ENCODE assay signal across 23 cellular contexts in genomic region chr2:78908973-78909372, GRCh38.
DNase-seq lines count a peak whose midpoint lies in the region; ATAC-seq and TF ChIP-seq lines count a peak whose summit lies in the region.
"Had no signal": no experiment of that assay in that cellular context is flagged by ENCODE, and none has a peak within 500 bp of the region (broad histone marks: within the 10 kb centered on the region; RNA-seq: fewer than 3 reads in every experiment).

No MANE protein-coding gene starts in this region.

- H3K23ac ChIP-seq in mesendoderm (ENCODE audit: low read length): no peak overlapping the region

- H3K79me1 ChIP-seq in mesendoderm (ENCODE audit: low read length): no peaks in the 10 kb centered on the region

- no CpG with 5 or more reads among the region's 4 CpGs for WGBS in mesendoderm (ENCODE audit: extremely low coverage, insufficient coverage, low lambda C conversion rate)

- no peak overlapping the region for H3K56ac ChIP-seq in mesendoderm (ENCODE audit: low read length)

- ATAC-seq in WTC11 (no peak), HG03442 (IDR thresholded peaks at IDR 0.05; ENCODE audit: unreplicated experiment) (no peak), GM21619 (IDR thresholded peaks at IDR 0.05; ENCODE audit: unreplicated experiment) (no peak)
- ATAC-seq: PC-3 had no signal

- H3K4me1 ChIP-seq in mesendoderm (ENCODE audit: control insufficient read depth, low read depth, low read length): no peaks in the 10 kb centered on the region

- no peak overlapping the region for H2BK120ac ChIP-seq in mesendoderm (ENCODE audit: low read depth, low read length)

- peaks cover 3% of the 10 kb centered on the region for H3K27me3 Mint-ChIP-seq in WTC11 (ENCODE audit: low read depth)
- H3K27me3 Mint-ChIP-seq: IgD-negative memory B cell had no signal

- H3K4me3 ChIP-seq in mesendoderm (ENCODE audit: low read length): no peak overlapping the region
- H3K4me3 ChIP-seq: SK-N-MC had no signal

- H3K36me3 Mint-ChIP-seq in WTC11: no peaks in the 10 kb centered on the region
- H3K36me3 Mint-ChIP-seq: CD14-positive monocyte, IgD-negative memory B cell had no signal

- CTCF ChIA-PET in WTC11 (lab: Charles Lee): no interaction called here

- H4K5ac ChIP-seq in mesendoderm (ENCODE audit: low read length): no peak overlapping the region

- H4K8ac ChIP-seq in mesendoderm (ENCODE audit: low read depth, low read length): no peak overlapping the region

- H3K27ac Mint-ChIP-seq in WTC11: no peak overlapping the region
- H3K27ac Mint-ChIP-seq: CD14-positive monocyte, H9, HFFc6, IgD-negative memory B cell had no signal

- DNase-seq in A172 (ENCODE audit: low spot score) (peak; percentile 18), HuH-7 (ENCODE audit: low spot score) (peak; percentile 5), WTC11 (ENCODE audit: low spot score) (no peak), mesendoderm (peak; percentile 8), foreskin melanocyte (no peak), epidermal melanocyte (ENCODE audit: insufficient read length, low spot score) (no peak)
- DNase-seq: 8988T, H9, HFFc6, Karpas-422, NCI-H1417, NCI-H187, NCI-H446, NCI-H526 treated with DMSO at 0.1 percent for 48 hours, PC-3, RPMI8226, SHP77, SW 1271 had no signal

- no peak overlapping the region for H3K4me2 ChIP-seq in mesendoderm (ENCODE audit: low read length)

- H3K4me3 Mint-ChIP-seq in WTC11: no peak overlapping the region
- H3K4me3 Mint-ChIP-seq: CD14-positive monocyte, H9, HFFc6, IgD-negative memory B cell had no signal

- no peak overlapping the region for H2AK5ac ChIP-seq in mesendoderm (ENCODE audit: low read length)

- H3K9me3 Mint-ChIP-seq in WTC11: no peaks in the 10 kb centered on the region
- H3K9me3 Mint-ChIP-seq: H9 had no signal

- no peaks in the 10 kb centered on the region for H3K27me3 ChIP-seq in mesendoderm (ENCODE audit: insufficient read depth, low read length, poor library complexity)

- no peaks in the 10 kb centered on the region for H3K36me3 ChIP-seq in mesendoderm (ENCODE audit: control insufficient read depth, insufficient read depth, low read length)

- peaks cover 30% of the 10 kb centered on the region for H3K4me1 Mint-ChIP-seq in WTC11
- H3K4me1 Mint-ChIP-seq: CD14-positive monocyte, IgD-negative memory B cell had no signal

- H2BK15ac ChIP-seq in mesendoderm (replicated peaks; ENCODE audit: low read depth): no peak overlapping the region

- no peak overlapping the region for H2BK5ac ChIP-seq in mesendoderm (ENCODE audit: low read length)

- H3K4ac ChIP-seq in mesendoderm (ENCODE audit: low read depth, low read length): no peak overlapping the region

- no peaks in the 10 kb centered on the region for H3K79me2 ChIP-seq in mesendoderm (ENCODE audit: control insufficient read depth, insufficient read depth, low read length)

- no peak for TF ChIP-seq CTCF in WTC11 (IDR thresholded peaks at IDR 0.05)

- H3K27ac ChIP-seq in mesendoderm (ENCODE audit: low read depth, low read length): no peak overlapping the region
- H3K27ac ChIP-seq: SK-N-MC had no signal

- no peak overlapping the region for H3K18ac ChIP-seq in mesendoderm (ENCODE audit: low read length)

- POLR2A ChIA-PET in WTC11 (lab: Charles Lee): no interaction called here

- H3K9ac ChIP-seq in mesendoderm (ENCODE audit: low read length): no peak overlapping the region

TF ChIP-seq in WTC11, 78 proteins besides CTCF, POLR2A, EP300 and RAD21:
- peak; percentile 89 for TF ChIP-seq GABPB1 (CRISPR knock-in tag; IDR thresholded peaks at IDR 0.05)
- no peak for TF ChIP-seq ZBTB43 (CRISPR knock-in tag; IDR thresholded peaks at IDR 0.05)
- TF ChIP-seq, protein P1, sequence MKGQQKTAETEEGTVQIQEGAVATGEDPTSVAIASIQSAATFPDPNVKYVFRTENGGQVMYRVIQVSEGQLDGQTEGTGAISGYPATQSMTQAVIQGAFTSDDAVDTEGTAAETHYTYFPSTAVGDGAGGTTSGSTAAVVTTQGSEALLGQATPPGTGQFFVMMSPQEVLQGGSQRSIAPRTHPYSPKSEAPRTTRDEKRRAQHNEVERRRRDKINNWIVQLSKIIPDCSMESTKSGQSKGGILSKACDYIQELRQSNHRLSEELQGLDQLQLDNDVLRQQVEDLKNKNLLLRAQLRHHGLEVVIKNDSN (CRISPR knock-in tag; IDR thresholded peaks at IDR 0.05): 0 out of 2 replicates have a peak, but pooled peaks have one; percentile 23
- TF ChIP-seq, protein P2, sequence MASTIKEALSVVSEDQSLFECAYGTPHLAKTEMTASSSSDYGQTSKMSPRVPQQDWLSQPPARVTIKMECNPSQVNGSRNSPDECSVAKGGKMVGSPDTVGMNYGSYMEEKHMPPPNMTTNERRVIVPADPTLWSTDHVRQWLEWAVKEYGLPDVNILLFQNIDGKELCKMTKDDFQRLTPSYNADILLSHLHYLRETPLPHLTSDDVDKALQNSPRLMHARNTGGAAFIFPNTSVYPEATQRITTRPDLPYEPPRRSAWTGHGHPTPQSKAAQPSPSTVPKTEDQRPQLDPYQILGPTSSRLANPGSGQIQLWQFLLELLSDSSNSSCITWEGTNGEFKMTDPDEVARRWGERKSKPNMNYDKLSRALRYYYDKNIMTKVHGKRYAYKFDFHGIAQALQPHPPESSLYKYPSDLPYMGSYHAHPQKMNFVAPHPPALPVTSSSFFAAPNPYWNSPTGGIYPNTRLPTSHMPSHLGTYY (CRISPR knock-in tag; IDR thresholded peaks at IDR 0.05): no peak
- TF ChIP-seq ZNF263 (CRISPR knock-in tag; IDR thresholded peaks at IDR 0.05; ENCODE audit: low read depth): no peak
- TF ChIP-seq USF2 (CRISPR knock-in tag; IDR thresholded peaks at IDR 0.05): peak; percentile 29; the same call in 1 of the 2 replicates
- TF ChIP-seq, protein P3, sequence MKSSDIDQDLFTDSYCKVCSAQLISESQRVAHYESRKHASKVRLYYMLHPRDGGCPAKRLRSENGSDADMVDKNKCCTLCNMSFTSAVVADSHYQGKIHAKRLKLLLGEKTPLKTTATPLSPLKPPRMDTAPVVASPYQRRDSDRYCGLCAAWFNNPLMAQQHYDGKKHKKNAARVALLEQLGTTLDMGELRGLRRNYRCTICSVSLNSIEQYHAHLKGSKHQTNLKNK (CRISPR knock-in tag; IDR thresholded peaks at IDR 0.05): no peak
- TF ChIP-seq, protein P4, sequence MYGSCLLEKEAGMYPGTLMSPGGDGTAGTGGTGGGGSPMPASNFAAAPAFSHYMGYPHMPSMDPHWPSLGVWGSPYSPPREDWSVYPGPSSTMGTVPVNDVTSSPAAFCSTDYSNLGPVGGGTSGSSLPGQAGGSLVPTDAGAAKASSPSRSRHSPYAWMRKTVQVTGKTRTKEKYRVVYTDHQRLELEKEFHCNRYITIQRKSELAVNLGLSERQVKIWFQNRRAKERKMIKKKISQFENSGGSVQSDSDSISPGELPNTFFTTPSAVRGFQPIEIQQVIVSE (CRISPR knock-in tag; IDR thresholded peaks at IDR 0.05; ENCODE audit: borderline replicate concordance): no peak
- TF ChIP-seq NR2C2 (CRISPR knock-in tag; IDR thresholded peaks at IDR 0.05): no peak
- no peak for TF ChIP-seq RELA (CRISPR knock-in tag; IDR thresholded peaks at IDR 0.05; ENCODE audit: borderline replicate concordance)

Comparison
In these comparisons a context has a peak if more than half of its experiments do, and no peak if none do; other contexts are left out.
1. DNase-seq: peak in A172 (single experiment), HuH-7 (single experiment) and mesendoderm (single experiment); none in WTC11 (single experiment), foreskin melanocyte (single experiment) and epidermal melanocyte (single experiment).